ENCODE assay signal across 20 cellular contexts in genomic region chr11:69121621-69122336, GRCh38. TPM values are rescaled to one million over a fixed set of nuclear protein-coding genes. Genes with fewer than 3 reads are reported as not detected.
DNase-seq lines count a peak whose midpoint lies in the region; ATAC-seq, FAIRE-seq and TF ChIP-seq lines count a peak whose summit lies in the region.
"Had no signal": no experiment of that assay in that cellular context is flagged by ENCODE, and none has a peak within 500 bp of the region (broad histone marks: within the 10 kb centered on the region; RNA-seq: fewer than 3 reads in every experiment).

No MANE protein-coding gene starts in this region.

- no peak for FAIRE-seq in A549 (lab: Jason Lieb, UNC)

- ATAC-seq in A549: peak; percentile 22 to 36
- no peak for ATAC-seq in CD8-positive, alpha-beta T cell
- no peak for ATAC-seq in stimulated activated effector memory CD8-positive, alpha-beta T cell treated with anti-CD3 and anti-CD28 coated beads, Interleukin-12 subunit alpha, Interleukin-12 subunit beta, amount 100 ng/mL, for 72 hours
- ATAC-seq in natural killer cell treated with Interleukin-12 subunit alpha and Interleukin-12 subunit beta and Interleukin-15 and Interleukin-18, amount 100 ng/mL, for 72 hours: no peak

- H3K27ac ChIP-seq in A549 (peak overlapping the region; percentile 91 to 98), ascending aorta (peak overlapping the region; percentile 42 to 79), mucosa of rectum (ENCODE audit: low read depth in 2 of 2, low read length in 2 of 2) (peak overlapping the region; percentile 38 to 61)
- no peak overlapping the region for H3K27ac ChIP-seq in CD8-positive, alpha-beta T cell (ENCODE audit: low read depth, low read length)
- H3K27ac ChIP-seq: HL-60, KMS-11, parathyroid adenoma had no signal

- WGBS in A549 (ENCODE audit: missing lambda C conversion rate): 66% methylated on average over 19 of the region's 20 CpGs

- TF ChIP-seq CTCF in A549 (IDR thresholded peaks at IDR 0.05) (no peak), ascending aorta (IDR thresholded peaks at IDR 0.05) (no peak), glutamatergic neuron (IDR thresholded peaks at IDR 0.05; ENCODE audit: partially characterized antibody, unreplicated experiment) (no peak)
- TF ChIP-seq CTCF in CD8-positive, alpha-beta T cell (IDR thresholded peaks at IDR 0.05): no peak

- no peak overlapping the region for H3K4me3 Mint-ChIP-seq in CD8-positive, alpha-beta T cell
- H3K4me3 Mint-ChIP-seq in glutamatergic neuron (ENCODE audit: unreplicated experiment): no peak overlapping the region
- no peak overlapping the region for H3K4me3 Mint-ChIP-seq in stimulated activated effector memory CD8-positive, alpha-beta T cell treated with anti-CD3 and anti-CD28 coated beads, Interleukin-12 subunit alpha, Interleukin-12 subunit beta, amount 100 ng/mL, for 72 hours
- H3K4me3 Mint-ChIP-seq in natural killer cell treated with Interleukin-12 subunit alpha and Interleukin-12 subunit beta and Interleukin-15 and Interleukin-18, amount 100 ng/mL, for 72 hours: no peak overlapping the region
- H3K4me3 Mint-ChIP-seq: activated CD4-positive, alpha-beta T cell treated with anti-CD3 and anti-CD28 coated beads for 36 hours; activated T-cell treated with anti-CD3 and anti-CD28 coated beads, Interleukin-2, amount 50 U/mL, for 24 hours had no signal

- DNase-seq in A549 (ENCODE audit: low read depth in 1 of 2, low spot score in 1 of 2) (peak in 1 of 2 experiments; percentile 36), ascending aorta (ENCODE audit: low spot score in 2 of 2) (no peak), glutamatergic neuron (no peak), UCSD-AML1 (lab: John Stamatoyannopoulos, UW; ENCODE audit: unreplicated experiment) (no peak)
- no peak for DNase-seq in CD8-positive, alpha-beta T cell
- DNase-seq in stimulated activated effector memory CD8-positive, alpha-beta T cell treated with anti-CD3 and anti-CD28 coated beads, Interleukin-12 subunit alpha, Interleukin-12 subunit beta, amount 100 ng/mL, for 72 hours (ENCODE audit: low spot score in 2 of 2): no peak
- DNase-seq in natural killer cell treated with Interleukin-12 subunit alpha and Interleukin-12 subunit beta and Interleukin-15 and Interleukin-18, amount 100 ng/mL, for 72 hours (ENCODE audit: low spot score): no peak
- DNase-seq: activated CD4-positive, alpha-beta T cell treated with anti-CD3 and anti-CD28 coated beads for 36 hours; activated T-cell treated with anti-CD3 and anti-CD28 coated beads, Interleukin-2, amount 50 U/mL, for 24 hours; anterior cingulate cortex; BE2C; HFFc6; NCI-H1436 treated with DMSO at 0.1 percent for 48 hours; NCI-H446 treated with DMSO at 0.1 percent for 48 hours had no signal

- H3K27ac Mint-ChIP-seq in CD8-positive, alpha-beta T cell: peak overlapping the region; percentile 10
- no peak overlapping the region for H3K27ac Mint-ChIP-seq in glutamatergic neuron (ENCODE audit: unreplicated experiment)
- H3K27ac Mint-ChIP-seq in stimulated activated effector memory CD8-positive, alpha-beta T cell treated with anti-CD3 and anti-CD28 coated beads, Interleukin-12 subunit alpha, Interleukin-12 subunit beta, amount 100 ng/mL, for 72 hours: no peak overlapping the region
- H3K27ac Mint-ChIP-seq in natural killer cell treated with Interleukin-12 subunit alpha and Interleukin-12 subunit beta and Interleukin-15 and Interleukin-18, amount 100 ng/mL, for 72 hours: no peak overlapping the region
- H3K27ac Mint-ChIP-seq: activated CD4-positive, alpha-beta T cell treated with anti-CD3 and anti-CD28 coated beads for 36 hours had no signal

- CTCF ChIA-PET in A549 (lab: Yijun Ruan, JAX): interaction anchor here (0.7 to 5.9 kb wide), 4 partner anchors 10 to 522 kb away, joined by 3 to 38 read pairs (median 34); no protein-coding TSS in a partner anchor
- CTCF ChIA-PET in CD8-positive, alpha-beta T cell (lab: Charles Lee): interaction anchor here (1.1 to 1.5 kb wide), 2 partner anchors 20 to 33 kb away, joined by 3 to 4 read pairs; no protein-coding TSS in a partner anchor

- no peak overlapping the region for H3K9ac ChIP-seq in mucosa of rectum (ENCODE audit: low read depth in 1 of 2, low read length in 2 of 2)
- H3K9ac ChIP-seq: KMS-11, parathyroid adenoma had no signal

- TF ChIP-seq EP300 in A549 (IDR thresholded peaks at IDR 0.05): no peak

- H3K27me3 Mint-ChIP-seq in CD8-positive, alpha-beta T cell (ENCODE audit: low read depth): no peaks in the 10 kb centered on the region
- peaks cover 9% of the 10 kb centered on the region for H3K27me3 Mint-ChIP-seq in glutamatergic neuron (ENCODE audit: unreplicated experiment)
- H3K27me3 Mint-ChIP-seq in natural killer cell treated with Interleukin-12 subunit alpha and Interleukin-12 subunit beta and Interleukin-15 and Interleukin-18, amount 100 ng/mL, for 72 hours: no peaks in the 10 kb centered on the region
- H3K27me3 Mint-ChIP-seq: activated CD4-positive, alpha-beta T cell treated with anti-CD3 and anti-CD28 coated beads for 36 hours; activated T-cell treated with anti-CD3 and anti-CD28 coated beads, Interleukin-2, amount 50 U/mL, for 24 hours had no signal

- no peaks in the 10 kb centered on the region for H3K27me3 ChIP-seq in CD8-positive, alpha-beta T cell (ENCODE audit: insufficient read depth, low read length)
- no peaks in the 10 kb centered on the region for H3K27me3 ChIP-seq in ascending aorta
- H3K27me3 ChIP-seq in mucosa of rectum (ENCODE audit: control insufficient read depth in 2 of 2, insufficient read depth in 2 of 2, low read length in 2 of 2): no peaks in the 10 kb centered on the region
- H3K27me3 ChIP-seq: BE2C, Peyer's patch had no signal

- intact Hi-C loops in CD8-positive, alpha-beta T cell (cut with DNase I, micrococcal nuclease): loop anchor here in 1 of 2 experiments (5.0 kb wide), 1 partner anchor 216 kb away; no protein-coding TSS in a partner anchor
- intact Hi-C loops in ascending aorta (cut with DNase I): no loop called here

- no peak for TF ChIP-seq RAD21 in A549 (conservative IDR thresholded peaks at IDR 0.05 in 1 of 2, IDR thresholded peaks at IDR 0.05 in 1 of 2)

- no peaks in the 10 kb centered on the region for H3K36me3 Mint-ChIP-seq in CD8-positive, alpha-beta T cell
- H3K36me3 Mint-ChIP-seq in glutamatergic neuron (ENCODE audit: unreplicated experiment): no peaks in the 10 kb centered on the region
- no peaks in the 10 kb centered on the region for H3K36me3 Mint-ChIP-seq in stimulated activated effector memory CD8-positive, alpha-beta T cell treated with anti-CD3 and anti-CD28 coated beads, Interleukin-12 subunit alpha, Interleukin-12 subunit beta, amount 100 ng/mL, for 72 hours
- H3K36me3 Mint-ChIP-seq in natural killer cell treated with Interleukin-12 subunit alpha and Interleukin-12 subunit beta and Interleukin-15 and Interleukin-18, amount 100 ng/mL, for 72 hours: no peaks in the 10 kb centered on the region

- H3K9me3 Mint-ChIP-seq in CD8-positive, alpha-beta T cell: no peaks in the 10 kb centered on the region
- peaks cover 6% of the 10 kb centered on the region for H3K9me3 Mint-ChIP-seq in glutamatergic neuron (ENCODE audit: unreplicated experiment)
- H3K9me3 Mint-ChIP-seq in stimulated activated effector memory CD8-positive, alpha-beta T cell treated with anti-CD3 and anti-CD28 coated beads, Interleukin-12 subunit alpha, Interleukin-12 subunit beta, amount 100 ng/mL, for 72 hours: peaks cover 3% of the 10 kb centered on the region
- no peaks in the 10 kb centered on the region for H3K9me3 Mint-ChIP-seq in natural killer cell treated with Interleukin-12 subunit alpha and Interleukin-12 subunit beta and Interleukin-15 and Interleukin-18, amount 100 ng/mL, for 72 hours
- H3K9me3 Mint-ChIP-seq: activated T-cell treated with anti-CD3 and anti-CD28 coated beads, Interleukin-2, amount 50 U/mL, for 24 hours had no signal

- H3K4me1 Mint-ChIP-seq in CD8-positive, alpha-beta T cell (ENCODE audit: low read depth): peaks cover 41% of the 10 kb centered on the region
- H3K4me1 Mint-ChIP-seq in glutamatergic neuron (ENCODE audit: low read depth, unreplicated experiment): peaks cover 2% of the 10 kb centered on the region
- H3K4me1 Mint-ChIP-seq in stimulated activated effector memory CD8-positive, alpha-beta T cell treated with anti-CD3 and anti-CD28 coated beads, Interleukin-12 subunit alpha, Interleukin-12 subunit beta, amount 100 ng/mL, for 72 hours: peaks cover 15% of the 10 kb centered on the region
- H3K4me1 Mint-ChIP-seq in natural killer cell treated with Interleukin-12 subunit alpha and Interleukin-12 subunit beta and Interleukin-15 and Interleukin-18, amount 100 ng/mL, for 72 hours (ENCODE audit: low read depth in 2 of 2): no peaks in the 10 kb centered on the region

- H3K36me3 ChIP-seq in CD8-positive, alpha-beta T cell (ENCODE audit: insufficient read depth, low read length): no peaks in the 10 kb centered on the region
- H3K36me3 ChIP-seq in ascending aorta (no peaks in the 10 kb centered on the region), mucosa of rectum (ENCODE audit: control insufficient read depth in 2 of 2, insufficient read depth in 2 of 2, low read length in 2 of 2) (no peaks in the 10 kb centered on the region)
- H3K36me3 ChIP-seq: BE2C, Peyer's patch had no signal

- peak overlapping the region; percentile 94 for H3K4me2 ChIP-seq in A549
- H3K4me2 ChIP-seq: KMS-11 had no signal

- POLR2A ChIA-PET in A549 (lab: Yijun Ruan, JAX): interaction anchor here (0.6 kb wide), 1 partner anchor 172 kb away, joined by 3 read pairs; the partner anchor contains the start of gene MYEOV
- POLR2A ChIA-PET in CD8-positive, alpha-beta T cell (lab: Charles Lee): no interaction called here

- H3K4me1 ChIP-seq in A549: peaks cover 37% of the 10 kb centered on the region
- H3K4me1 ChIP-seq in CD8-positive, alpha-beta T cell (ENCODE audit: insufficient read depth, low read length): peaks cover 40% of the 10 kb centered on the region
- H3K4me1 ChIP-seq in ascending aorta: peaks cover 14 to 26% of the 10 kb centered on the region in 2 donors
- H3K4me1 ChIP-seq in mucosa of rectum (ENCODE audit: control insufficient read depth in 2 of 2, insufficient read depth in 2 of 2, low read length in 2 of 2): peaks cover 14 to 20% of the 10 kb centered on the region in 2 donors

- no peak overlapping the region for H3K4me3 ChIP-seq in A549
- no peak overlapping the region for H3K4me3 ChIP-seq in CD8-positive, alpha-beta T cell (ENCODE audit: low read depth, low read length)
- no peak overlapping the region for H3K4me3 ChIP-seq in ascending aorta
- H3K4me3 ChIP-seq in mucosa of rectum (ENCODE audit: low read length in 2 of 2): no peak overlapping the region

- H3K9me3 ChIP-seq in A549 (peaks cover 9% of the 10 kb centered on the region; the same call in 1 of the 3 replicates), ascending aorta (no peaks in the 10 kb centered on the region), mucosa of rectum (ENCODE audit: control insufficient read depth in 2 of 2, low read length in 2 of 2) (no peaks in the 10 kb centered on the region)
- no peaks in the 10 kb centered on the region for H3K9me3 ChIP-seq in CD8-positive, alpha-beta T cell (ENCODE audit: low read length)
- H3K9me3 ChIP-seq: Peyer's patch had no signal

- TF ChIP-seq POLR2A in A549 (IDR thresholded peaks at IDR 0.05; ENCODE audit: low read length): no peak

RNA-seq across cellular contexts. Expression of gene SMIM38, which starts 34.0 kb away (rescaled TPM):
- 0.08 and 0.24 TPM in 2 replicates for polyA plus RNA-seq in A549 (2011; rRNA removed)
- polyA plus RNA-seq in A549 (2012; cell fraction: cytosol; rRNA removed): 0.01 TPM in 2 replicates
- 0.23 and 0.27 TPM in 2 replicates for polyA plus RNA-seq in A549 (2012; cell fraction: nucleus; rRNA removed)
- 0.05 to 0.08 TPM in 2 of 3 replicates, not detected in the other for polyA plus RNA-seq in A549 (2017; fragmentation: RNase III; extraction: RNeasy Plus Mini Kit Qiagen cat#74134 plus additional on column Dnase treatment)
- 0.15 and 0.21 TPM in 2 replicates for polyA minus RNA-seq in A549 (2011; rRNA and poly(A)+ RNA removed)
- total RNA-seq in CD8-positive, alpha-beta T cell: not detected
- total RNA-seq in ascending aorta: 3.1 TPM
- total RNA-seq in glutamatergic neuron (ENCODE audit: unreplicated experiment): 0.32 TPM
- total RNA-seq in natural killer cell treated with Interleukin-12 subunit alpha and Interleukin-12 subunit beta and Interleukin-15 and Interleukin-18, amount 100 ng/mL, for 72 hours: under 1 TPM in 1 of 2 donors, not detected in 1; 0.89 TPM
- total RNA-seq: Daoy, HFFc6 had no signal

Comparison
In these comparisons a context has a peak if more than half of its experiments do, and no peak if none do; other contexts are left out.
1. ATAC-seq: peak in A549 (2 of 2); none in CD8-positive, alpha-beta T cell (single experiment), stimulated activated effector memory CD8-positive, alpha-beta T cell treated with anti-CD3 and anti-CD28 coated beads, Interleukin-12 subunit alpha, Interleukin-12 subunit beta, amount 100 ng/mL, for 72 hours (single experiment) and natural killer cell treated with Interleukin-12 subunit alpha and Interleukin-12 subunit beta and Interleukin-15 and Interleukin-18, amount 100 ng/mL, for 72 hours (0 of 2).